18 cellular contexts compared by ENCODE assay signal in the genomic region with DNA sequence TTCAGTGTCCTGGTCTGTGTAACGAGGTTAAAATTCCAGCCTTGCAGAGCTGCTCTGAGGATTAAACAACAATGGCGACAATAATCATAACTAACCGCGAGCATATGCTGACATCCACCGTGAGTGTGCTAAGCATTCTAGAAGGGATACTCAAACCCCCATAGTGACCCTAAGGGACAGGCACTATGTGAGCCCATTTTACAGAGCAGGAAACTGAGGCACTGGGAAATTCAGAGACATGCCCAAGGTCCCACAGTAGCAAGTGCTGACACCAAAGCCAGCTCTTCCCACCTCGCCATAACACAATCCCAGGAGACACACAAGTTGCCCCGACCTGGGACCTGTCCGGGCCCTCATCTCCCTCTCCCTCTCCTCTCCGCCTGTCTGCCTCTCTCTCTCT. TPM values are rescaled to one million over a fixed set of nuclear protein-coding genes. Genes with fewer than 3 reads are reported as not detected.
DNase-seq lines count a peak whose midpoint lies in the region; ATAC-seq and TF ChIP-seq lines count a peak whose summit lies in the region.
"Had no signal": no experiment of that assay in that cellular context is flagged by ENCODE, and none has a peak within 500 bp of the region (broad histone marks: within the 10 kb centered on the region; RNA-seq: fewer than 3 reads in every experiment).

No MANE protein-coding gene starts in this region.

- H3K9me3 Mint-ChIP-seq in endothelial cell (ENCODE audit: unreplicated experiment) (no peaks in the 10 kb centered on the region), neural progenitor cell (no peaks in the 10 kb centered on the region), immature natural killer cell (no peaks in the 10 kb centered on the region)
- H3K9me3 Mint-ChIP-seq: CD8-positive, alpha-beta T cell; nephron progenitor cell had no signal

- H3K4me3 Mint-ChIP-seq in endothelial cell (ENCODE audit: unreplicated experiment) (no peak overlapping the region), neural progenitor cell (peak overlapping the region; percentile 33), immature natural killer cell (no peak overlapping the region)
- H3K4me3 Mint-ChIP-seq: CD8-positive, alpha-beta T cell had no signal

- H3K9ac ChIP-seq in neural progenitor cell (no peak overlapping the region), MM.1S (ENCODE audit: low read length) (no peak overlapping the region)

- no peaks in the 10 kb centered on the region for H3K79me2 ChIP-seq in neural progenitor cell (ENCODE audit: low read depth)
- no peaks in the 10 kb centered on the region for H3K79me2 ChIP-seq in MM.1S (ENCODE audit: low read length)

- H3K27me3 ChIP-seq in right cardiac atrium (ENCODE audit: control insufficient read depth, insufficient read depth) = no peaks in the 10 kb centered on the region
- H3K27me3 ChIP-seq in neural progenitor cell = no peaks in the 10 kb centered on the region
- peaks cover 66% of the 10 kb centered on the region for H3K27me3 ChIP-seq in MM.1S (replicated peaks; ENCODE audit: insufficient read depth, low read length)

- WGBS in right cardiac atrium = 71% methylated on average over 9 of the region's 9 CpGs

- no peak for ATAC-seq in right cardiac atrium
- ATAC-seq in Right ventricle myocardium inferior = no peak
- ATAC-seq: CD8-positive, alpha-beta T cell had no signal

- H3K36me3 ChIP-seq in neural progenitor cell (no peaks in the 10 kb centered on the region), MM.1S (replicated peaks; ENCODE audit: insufficient read depth, low read length) (no peaks in the 10 kb centered on the region)
- H3K36me3 ChIP-seq: thoracic aorta had no signal

- H3K9me3 ChIP-seq in right cardiac atrium (ENCODE audit: control insufficient read depth, low read length) (no peaks in the 10 kb centered on the region), neural progenitor cell (ENCODE audit: low read depth) (no peaks in the 10 kb centered on the region), MM.1S (replicated peaks; ENCODE audit: insufficient read depth, low read length) (no peaks in the 10 kb centered on the region)
- H3K9me3 ChIP-seq: gastroesophageal sphincter, thoracic aorta had no signal

- H3K4me2 ChIP-seq in neural progenitor cell = no peak overlapping the region
- H3K4me2 ChIP-seq in MM.1S (ENCODE audit: low read depth, low read length) = no peak overlapping the region

- no peak for TF ChIP-seq CTCF in endothelial cell (IDR thresholded peaks at IDR 0.05; ENCODE audit: unreplicated experiment)
- no peak for TF ChIP-seq CTCF in neural progenitor cell (IDR thresholded peaks at IDR 0.05)
- no peak for TF ChIP-seq CTCF in MM.1S (IDR thresholded peaks at IDR 0.05; ENCODE audit: low read length)

- H3K27ac Mint-ChIP-seq in endothelial cell (ENCODE audit: unreplicated experiment) (peak overlapping the region; percentile 24), neural progenitor cell (no peak overlapping the region), immature natural killer cell (no peak overlapping the region)
- H3K27ac Mint-ChIP-seq: CD8-positive, alpha-beta T cell had no signal

- H3K4me1 ChIP-seq in right cardiac atrium (ENCODE audit: control insufficient read depth, insufficient read depth, low read length) = peaks cover 7% of the 10 kb centered on the region
- peaks cover 11% of the 10 kb centered on the region for H3K4me1 ChIP-seq in neural progenitor cell
- peaks cover 10% of the 10 kb centered on the region for H3K4me1 ChIP-seq in MM.1S (ENCODE audit: low read length)

- peak overlapping the region; percentile 48 for H3K27ac ChIP-seq in right cardiac atrium (ENCODE audit: low read length)
- no peak overlapping the region for H3K27ac ChIP-seq in neural progenitor cell
- no peak overlapping the region for H3K27ac ChIP-seq in MM.1S (ENCODE audit: low read length)
- H3K27ac ChIP-seq: thoracic aorta had no signal

- intact Hi-C loops in right cardiac atrium (cut with DNase I) (no loop called here), Right ventricle myocardium inferior (cut with DNase I) (no loop called here)

- H2AFZ ChIP-seq in neural progenitor cell (replicated peaks) (no peak overlapping the region), MM.1S (ENCODE audit: low read length) (no peak overlapping the region)

- H3K27me3 Mint-ChIP-seq in endothelial cell (ENCODE audit: unreplicated experiment) = peaks cover 12% of the 10 kb centered on the region
- H3K27me3 Mint-ChIP-seq in neural progenitor cell (ENCODE audit: insufficient read depth, low read depth) = peaks cover 18% of the 10 kb centered on the region
- peaks cover 3 to 8% (median 6%) of the 10 kb centered on the region in 3 donors for H3K27me3 Mint-ChIP-seq in immature natural killer cell (ENCODE audit: low read depth in 3 of 3)

- H3K36me3 Mint-ChIP-seq in endothelial cell (ENCODE audit: low read depth, unreplicated experiment) (peaks cover 22% of the 10 kb centered on the region), neural progenitor cell (peaks cover 2% of the 10 kb centered on the region), immature natural killer cell (no peaks in the 10 kb centered on the region)
- H3K36me3 Mint-ChIP-seq: CD8-positive, alpha-beta T cell had no signal

- DNase-seq in right cardiac atrium (peak in 1 of 3 donors; percentile 4), Right ventricle myocardium inferior (ENCODE audit: missing footprints) (no peak), endothelial cell (ENCODE audit: low spot score) (no peak), neural progenitor cell (ENCODE audit: low spot score) (no peak), iPS-NIHi11 (ENCODE audit: low spot score) (no peak), NCI-H226 (no peak), immature natural killer cell (no peak), MM.1S (no peak)
- DNase-seq: activated naive CD4-positive, alpha-beta T cell; CD8-positive, alpha-beta T cell; DMS79 treated with DMSO at 0.1 percent for 48 hours; mesendoderm; NCI-H1417 treated with DMSO at 0.1 percent for 48 hours; NCI-H774; nephron progenitor cell had no signal

- H3K4me3 ChIP-seq in right cardiac atrium (ENCODE audit: low read length) = no peak overlapping the region
- H3K4me3 ChIP-seq in neural progenitor cell = no peak overlapping the region
- no peak overlapping the region for H3K4me3 ChIP-seq in MM.1S (ENCODE audit: low read length)
- H3K4me3 ChIP-seq: gastroesophageal sphincter, thoracic aorta had no signal

- H4K20me1 ChIP-seq in neural progenitor cell (ENCODE audit: low read depth) = no peaks in the 10 kb centered on the region
- no peaks in the 10 kb centered on the region for H4K20me1 ChIP-seq in MM.1S (ENCODE audit: insufficient read depth, low read length)

- H3K4me1 Mint-ChIP-seq in endothelial cell (ENCODE audit: unreplicated experiment) (peaks cover 22% of the 10 kb centered on the region), neural progenitor cell (peaks cover 43% of the 10 kb centered on the region), immature natural killer cell (peaks cover 9 to 12% of the 10 kb centered on the region in 2 donors)

- H3F3A ChIP-seq in neural progenitor cell (ENCODE audit: low read depth) (no peaks in the 10 kb centered on the region), MM.1S (ENCODE audit: insufficient read depth, low read length) (no peaks in the 10 kb centered on the region)

- no peaks in the 10 kb centered on the region for H3K9me2 ChIP-seq in MM.1S (replicated peaks; ENCODE audit: insufficient read depth, low read length)

RNA-seq across cellular contexts. Expression of gene MFNG, which starts 14.6 kb away (rescaled TPM):
- total RNA-seq in right cardiac atrium = 10 to 100 TPM in 3 of 4 donors, 1 to 10 TPM in 1; 9.0 to 14.1 (median 10.6) TPM
- 9.6 TPM for polyA plus RNA-seq in right cardiac atrium
- total RNA-seq in Right ventricle myocardium inferior = 14.4 TPM
- total RNA-seq in endothelial cell (ENCODE audit: unreplicated experiment) = 75.4 TPM
- 2.3 and 10.6 TPM in 2 replicates for total RNA-seq in neural progenitor cell (ENCODE audit: low replicate concordance)
- 100 to 1,000 TPM; 235 to 361 (median 286) TPM for polyA plus RNA-seq in immature natural killer cell
- total RNA-seq: epithelial cell of proximal tubule had no signal

RNA-seq across cellular contexts. Expression of gene CARD10, which starts 18.5 kb away (rescaled TPM):
- total RNA-seq in right cardiac atrium (10 to 100 TPM in 2 of 4 donors, 1 to 10 TPM in 2; 6.6 to 11.4 (median 9.6) TPM), Right ventricle myocardium inferior (10.3 TPM), endothelial cell (ENCODE audit: unreplicated experiment) (26.0 TPM), neural progenitor cell (ENCODE audit: low replicate concordance) (1.5 and 6.2 TPM in 2 replicates)
- polyA plus RNA-seq in right cardiac atrium (8.3 TPM), immature natural killer cell (under 1 TPM in 2 of 3 donors, not detected in 1; 0.13 to 0.36 TPM)

RNA-seq across cellular contexts. Expression of gene CDC42EP1, which starts 59.5 kb away (rescaled TPM):
- total RNA-seq in right cardiac atrium = 10 to 100 TPM; 19.7 to 31.3 (median 21.7) TPM
- 20.7 TPM for polyA plus RNA-seq in right cardiac atrium
- total RNA-seq in Right ventricle myocardium inferior = 17.7 TPM
- total RNA-seq in endothelial cell (ENCODE audit: unreplicated experiment) = 51.2 TPM
- total RNA-seq in neural progenitor cell (ENCODE audit: low replicate concordance) = 0.84 and 1.8 TPM in 2 replicates
- polyA plus RNA-seq in immature natural killer cell = under 1 TPM in 2 of 3 donors, not detected in 1; 0.17 to 0.40 TPM
- total RNA-seq: CD8-positive, alpha-beta T cell had no signal
